In genomic region chr14:38877744-38878388, GRCh38 we compare ENCODE assay signal across 25 cellular contexts.
A peak's percentile ranks its signal among the peaks of the same experiment; 100 is the strongest.
DNase-seq lines count a peak whose midpoint lies in the region; ATAC-seq, FAIRE-seq and TF ChIP-seq lines count a peak whose summit lies in the region.
"Had no signal": no experiment of that assay in that cellular context is flagged by ENCODE, and none has a peak within 500 bp of the region (broad histone marks: within the 10 kb centered on the region; RNA-seq: fewer than 3 reads in every experiment).

No MANE protein-coding gene starts in this region.

- TF ChIP-seq POLR2A in heart left ventricle (IDR thresholded peaks at IDR 0.05) = no peak
- TF ChIP-seq POLR2A in HepG2 (IDR thresholded peaks at IDR 0.05; ENCODE audit: insufficient read depth in 1 of 2, low read depth in 2 of 2, low read length in 2 of 2) = no peak
- TF ChIP-seq POLR2A in right lobe of liver (IDR thresholded peaks at IDR 0.05) = no peak

- H4K20me1 ChIP-seq in HepG2 (ENCODE audit: insufficient read depth, low read length) = no peaks in the 10 kb centered on the region

- H3K4me3 ChIP-seq in heart left ventricle = no peak overlapping the region
- no peak overlapping the region for H3K4me3 ChIP-seq in HepG2 (replicated peaks in 1 of 3; ENCODE audit: insufficient read depth in 1 of 3, low read depth in 2 of 3, low read length in 3 of 3)
- H3K4me3 ChIP-seq in right lobe of liver = no peak overlapping the region
- H3K4me3 ChIP-seq: A549, GM23338 had no signal

- no TSS peak for BruUV-seq in HepG2 (replicated peaks; lab: Mats Ljungman, UMichigan)

- H3K9me3 ChIP-seq in heart left ventricle = no peaks in the 10 kb centered on the region
- H3K9me3 ChIP-seq in HepG2 (ENCODE audit: low read length) = no peaks in the 10 kb centered on the region
- no peaks in the 10 kb centered on the region for H3K9me3 ChIP-seq in right lobe of liver
- H3K9me3 ChIP-seq: A549 had no signal

- DNase-seq in heart left ventricle (no peak), left cardiac atrium (no peak), HepG2 (ENCODE audit: low spot score) (no peak), right lobe of liver (no peak), dermis blood vessel endothelial cell (peak; percentile 31), pulmonary artery endothelial cell (ENCODE audit: low read depth, low spot score) (peak; percentile 50), NCI-H1694 treated with DMSO at 0.1 percent for 48 hours (lab: John Stamatoyannopoulos, UW) (no peak), cortex of kidney (lab: John Stamatoyannopoulos, UW) (no peak)
- DNase-seq: 8988T; ACHN; AML-193; C1 segment of cervical spinal cord; Calu3; CD4-positive, alpha-beta memory T cell; COR-L47; DMS53; DMS79 treated with DMSO at 0.1 percent for 48 hours; GF-D8; H9; HFFc6 had no signal

- no peaks in the 10 kb centered on the region for H3K36me3 ChIP-seq in heart left ventricle
- no peaks in the 10 kb centered on the region for H3K36me3 ChIP-seq in HepG2 (replicated peaks in 1 of 2; ENCODE audit: control insufficient read depth in 1 of 2, insufficient read depth in 2 of 2, low read length in 2 of 2)
- H3K36me3 ChIP-seq in right lobe of liver = no peaks in the 10 kb centered on the region

- H3K79me2 ChIP-seq in HepG2 (ENCODE audit: insufficient read depth, low read length) = no peaks in the 10 kb centered on the region

- no peak for TF ChIP-seq EP300 in HepG2 (IDR thresholded peaks at IDR 0.05; ENCODE audit: low read depth in 2 of 2, low read length in 2 of 2)
- no peak for TF ChIP-seq EP300 in HepG2 (CRISPR knock-in tag; IDR thresholded peaks at IDR 0.05; ENCODE audit: borderline replicate concordance)

- H2AFZ ChIP-seq in HepG2 (ENCODE audit: low read length) = no peak overlapping the region
- H2AFZ ChIP-seq: GM23338 had no signal

- H3K4me1 ChIP-seq in heart left ventricle = peaks cover 0 to 23% (median 11%) of the 10 kb centered on the region in 12 donors
- peaks cover 18% of the 10 kb centered on the region for H3K4me1 ChIP-seq in HepG2 (ENCODE audit: insufficient read depth, low read length)
- H3K4me1 ChIP-seq in right lobe of liver = no peaks in the 10 kb centered on the region
- H3K4me1 ChIP-seq: A549 had no signal

- POLR2A ChIA-PET in HepG2 (lab: Yijun Ruan, JAX) = no interaction called here

- H3K4me2 ChIP-seq in HepG2 (ENCODE audit: low read depth, low read length) = no peak overlapping the region
- H3K4me2 ChIP-seq: A549, GM23338 had no signal

- 27 to 36% (median 32%) methylated on average over 3 of the region's 3 CpGs for WGBS in heart left ventricle, 4 donors
- WGBS in HepG2 (ENCODE audit: low lambda C conversion rate) = under 1% methylated on average over 3 of the region's 3 CpGs
- 80% methylated on average over 3 of the region's 3 CpGs for WGBS in right lobe of liver (ENCODE audit: insufficient coverage, low coverage, low lambda C conversion rate, missing lambda C conversion rate)

- intact Hi-C loops in heart left ventricle (cut with DNase I) (loop anchor here in 5 of 10 donors (5.0 to 10.0 kb wide), 5 partner anchors 117 to 973 kb away; no protein-coding TSS in a partner anchor), left cardiac atrium (cut with DNase I) (loop anchor here in 1 of 2 donors (10.0 kb wide), 1 partner anchor 117 kb away; no protein-coding TSS in a partner anchor), HepG2 (cut with micrococcal nuclease; ENCODE audit: unreplicated experiment) (no loop called here), right lobe of liver (cut with DNase I) (loop anchor here in 1 of 2 donors (10.0 kb wide), 1 partner anchor 153 kb away; no protein-coding TSS in a partner anchor)

- in situ Hi-C loops in HepG2 (cut with HindIII; ENCODE audit: extremely low pct_ligation_motif_present, low pct_unique_long_range_greater_than_20kb) = no loop called here

- CTCF ChIA-PET in HepG2 (lab: Yijun Ruan, JAX; ENCODE audit: low intra/inter-chr PET ratio, low total read pairs) = no interaction called here

- peak in 1 of 4 donors; percentile 9 for ATAC-seq in heart left ventricle
- ATAC-seq in left cardiac atrium = no peak
- ATAC-seq in HepG2 = no peak
- ATAC-seq in right lobe of liver = no peak
- ATAC-seq: A549, GM23338, HCT116 had no signal

- H3K9ac ChIP-seq in HepG2 (ENCODE audit: insufficient read depth, low read depth, low read length) = no peak overlapping the region

- TF ChIP-seq CTCF in heart left ventricle (IDR thresholded peaks at IDR 0.05) (no peak), HepG2 (CRISPR knock-in tag; IDR thresholded peaks at IDR 0.05) (no peak), right lobe of liver (IDR thresholded peaks at IDR 0.05) (no peak)

- H3K27ac ChIP-seq in heart left ventricle (peak overlapping the region in 8 of 12 donors; percentile 9 to 54 (median 26)), HepG2 (ENCODE audit: extremely low read length, insufficient read depth, low read length) (no peak overlapping the region), right lobe of liver (no peak overlapping the region)
- H3K27ac ChIP-seq: A549 had no signal

- no peaks in the 10 kb centered on the region for H3K27me3 ChIP-seq in heart left ventricle
- H3K27me3 ChIP-seq in HepG2 (ENCODE audit: control insufficient read depth in 1 of 2, insufficient read depth in 2 of 2, low read length in 2 of 2) = no peaks in the 10 kb centered on the region
- no peaks in the 10 kb centered on the region for H3K27me3 ChIP-seq in right lobe of liver

- FAIRE-seq in HepG2 (lab: Jason Lieb, UNC) = no peak
- FAIRE-seq: A549, GM12891, GM18507 had no signal

- no peak for TF ChIP-seq RAD21 in HepG2 (CRISPR knock-in tag; IDR thresholded peaks at IDR 0.05)

TF ChIP-seq in HepG2, 621 proteins besides CTCF, POLR2A, EP300 and RAD21:
- TF ChIP-seq ATF7 (IDR thresholded peaks at IDR 0.05) = peak; percentile 99
- TF ChIP-seq ATF7 (CRISPR knock-in tag; IDR thresholded peaks at IDR 0.05) = no peak
- TF ChIP-seq POLR2AphosphoS2 (IDR thresholded peaks at IDR 0.05; ENCODE audit: low read depth, low read length) = no peak
- no peak for TF ChIP-seq CCAR2 (optimal IDR thresholded peaks at IDR 0.05; ENCODE audit: low read depth, low read length)
- TF ChIP-seq TRIM22 (IDR thresholded peaks at IDR 0.05) = no peak
- TF ChIP-seq NBN (conservative IDR thresholded peaks at IDR 0.05) = no peak
- no peak for TF ChIP-seq ZFYVE20 (CRISPR knock-in tag; IDR thresholded peaks at IDR 0.05; ENCODE audit: borderline replicate concordance, low read depth)
- no peak for TF ChIP-seq ZNF441 (CRISPR knock-in tag; IDR thresholded peaks at IDR 0.05; ENCODE audit: borderline replicate concordance)
- TF ChIP-seq ZNF770 (CRISPR knock-in tag; IDR thresholded peaks at IDR 0.05) = no peak
- TF ChIP-seq ZNF703 (CRISPR knock-in tag; IDR thresholded peaks at IDR 0.05; ENCODE audit: borderline replicate concordance) = no peak
- no peak for TF ChIP-seq NAIF1 (CRISPR knock-in tag; IDR thresholded peaks at IDR 0.05; ENCODE audit: borderline replicate concordance)
- TF ChIP-seq RBM22 (optimal IDR thresholded peaks at IDR 0.05; ENCODE audit: low read length) = no peak
- TF ChIP-seq FLYWCH1 (CRISPR knock-in tag; IDR thresholded peaks at IDR 0.05) = no peak
- no peak for TF ChIP-seq PPARG (CRISPR knock-in tag; conservative IDR thresholded peaks at IDR 0.05)
- TF ChIP-seq ZNF3 (CRISPR knock-in tag; IDR thresholded peaks at IDR 0.05) = no peak
- TF ChIP-seq CREB1 (IDR thresholded peaks at IDR 0.05) = peak; percentile 84
- TF ChIP-seq CREB1 (CRISPR knock-in tag; IDR thresholded peaks at IDR 0.05) = no peak
- TF ChIP-seq ISL2 (CRISPR knock-in tag; IDR thresholded peaks at IDR 0.05) = no peak
- no peak for TF ChIP-seq ZNF710 (CRISPR knock-in tag; IDR thresholded peaks at IDR 0.05; ENCODE audit: borderline replicate concordance)
- no peak for TF ChIP-seq ZNF557 (CRISPR knock-in tag; IDR thresholded peaks at IDR 0.05)
TF ChIP-seq in HepG2: peak in this region for 2.

Comparison
In these comparisons a context has a peak if more than half of its experiments do, and no peak if none do; other contexts are left out.
1. DNase-seq: peak in dermis blood vessel endothelial cell (single experiment) and pulmonary artery endothelial cell (single experiment); none in heart left ventricle (0 of 5), left cardiac atrium (single experiment), HepG2 (single experiment), right lobe of liver (0 of 3), NCI-H1694 treated with DMSO at 0.1 percent for 48 hours (single experiment) and cortex of kidney (single experiment).
2. H3K27ac ChIP-seq: peak in heart left ventricle (8 of 12); none in HepG2 (single experiment) and right lobe of liver (0 of 3).